ENCODE assay signal across 12 cellular contexts in the genomic region with DNA sequence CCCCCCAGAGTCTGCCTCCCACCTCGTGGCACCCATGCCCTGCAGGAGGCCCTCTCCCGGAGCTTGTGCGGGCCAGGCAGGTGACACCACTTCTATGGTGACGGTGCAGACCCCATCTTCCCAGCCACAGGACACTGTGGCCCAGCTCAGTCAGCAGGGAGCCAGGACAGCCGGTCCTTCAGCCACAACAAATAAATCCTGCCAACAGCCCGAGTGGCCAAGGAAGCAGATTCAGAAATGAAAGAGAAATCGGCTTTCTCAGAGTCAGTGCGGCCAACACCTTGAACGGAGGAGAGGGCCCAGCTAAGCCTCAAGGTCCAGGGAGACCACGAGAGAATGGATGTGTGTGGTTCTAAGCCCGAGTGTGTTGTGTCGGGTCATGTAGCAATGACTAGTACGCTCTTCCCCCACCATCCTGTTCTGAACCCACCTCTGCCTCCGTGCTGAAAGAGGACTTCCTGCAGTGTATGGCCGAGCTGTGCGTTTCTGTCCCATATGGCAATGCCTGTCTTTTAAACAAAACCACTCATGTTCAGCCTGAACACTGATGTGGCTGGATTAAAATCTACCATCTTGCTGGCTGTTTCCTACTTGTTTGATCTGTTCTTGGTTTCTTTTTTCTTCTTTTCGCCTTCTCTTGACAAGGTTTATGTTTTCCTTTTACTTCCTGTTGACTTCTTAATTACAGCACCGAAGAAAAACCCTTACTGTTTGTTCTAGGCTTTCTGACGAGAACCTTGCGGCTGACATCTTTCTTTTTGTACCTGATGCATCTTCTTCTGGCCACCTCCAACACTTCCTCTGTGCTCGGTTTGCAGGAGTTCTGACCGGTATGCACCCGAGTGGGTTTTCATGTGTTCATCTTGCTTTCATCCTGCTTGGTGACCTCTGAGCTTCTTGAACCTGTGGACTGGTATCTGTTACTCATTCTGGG. TPM values are rescaled to one million over a fixed set of nuclear protein-coding genes. Genes with fewer than 3 reads are reported as not detected.
DNase-seq lines count a peak whose midpoint lies in the region; ATAC-seq and TF ChIP-seq lines count a peak whose summit lies in the region.
"Had no signal": no experiment of that assay in that cellular context is flagged by ENCODE, and none has a peak within 500 bp of the region (broad histone marks: within the 10 kb centered on the region; RNA-seq: fewer than 3 reads in every experiment).

No MANE protein-coding gene starts in this region.

- POLR2A ChIA-PET in RWPE1 (lab: Yijun Ruan, JAX; ENCODE audit: low non-redundant PET) = no interaction called here

- peak overlapping the region; percentile 1; the same call in 1 of the 2 replicates for H3K27ac ChIP-seq in RWPE1

- CTCF ChIA-PET in RWPE1 (lab: Yijun Ruan, JAX) = no interaction called here

- ATAC-seq in GM19397 (IDR thresholded peaks at IDR 0.05; ENCODE audit: unreplicated experiment) (no peak), GM21825 (IDR thresholded peaks at IDR 0.05; ENCODE audit: unreplicated experiment) (no peak)
- ATAC-seq: left cardiac atrium had no signal

- DNase-seq in RWPE1 (ENCODE audit: low spot score) (no peak), activated T-cell treated with anti-CD3 and anti-CD28 coated beads for 24 hours (ENCODE audit: low read depth) (peak; percentile 18), cerebellar nuclear complex (lab: John Stamatoyannopoulos, UW) (peak; percentile 13 to 35), OCI-M1 (lab: John Stamatoyannopoulos, UW) (no peak), A172 (ENCODE audit: low spot score) (no peak)
- peak; percentile 27 to 42 for DNase-seq in stimulated activated CD4-positive, alpha-beta T cell treated with anti-CD3 and anti-CD28 coated beads, Interleukin-4, amount 100 ng/mL, for 4 hours
- DNase-seq: GOT3, left cardiac atrium, NCI-H1105 treated with DMSO at 0.1 percent for 48 hours had no signal

- no peak for TF ChIP-seq CTCF in RWPE1 (conservative IDR thresholded peaks at IDR 0.05; ENCODE audit: low read depth)

RNA-seq across cellular contexts. Expression of a gene that starts 53.1 kb away (rescaled TPM):
- 71.8 and 81.1 TPM in 2 replicates for total RNA-seq in A172 (2014; rRNA removed; shearing (Covaris generic))

RNA-seq across cellular contexts. Expression of a gene that starts 53.1 kb away (rescaled TPM):
- total RNA-seq in A172 (2014; rRNA removed; shearing (Covaris generic)) = 0.19 and 0.64 TPM in 2 replicates
- total RNA-seq: HT1080 had no signal

RNA-seq across cellular contexts. Expression of a gene that starts 53.2 kb away (rescaled TPM):
- total RNA-seq in A172 (2014; rRNA removed; shearing (Covaris generic)) = 26.2 and 27.5 TPM in 2 replicates

Comparison
In these comparisons a context has a peak if more than half of its experiments do, and no peak if none do; other contexts are left out.
1. DNase-seq: peak in activated T-cell treated with anti-CD3 and anti-CD28 coated beads for 24 hours (single experiment), cerebellar nuclear complex (2 of 2) and stimulated activated CD4-positive, alpha-beta T cell treated with anti-CD3 and anti-CD28 coated beads, Interleukin-4, amount 100 ng/mL, for 4 hours (2 of 2); none in RWPE1 (single experiment), OCI-M1 (single experiment) and A172 (single experiment).